ENCODE assay signal across 2 cellular contexts in genomic region chr21:41987310-41987709, GRCh38.
TF ChIP-seq lines count a peak whose summit lies in the region.

No MANE protein-coding gene starts in this region.

TF ChIP-seq in A549, 52 proteins besides CTCF, POLR2A, EP300 and RAD21:
- TF ChIP-seq BHLHE40 (IDR thresholded peaks at IDR 0.05; ENCODE audit: low read depth, low read length) (no peak), MAFK (IDR thresholded peaks at IDR 0.05; ENCODE audit: partially characterized antibody) (peak; percentile 77)

TF ChIP-seq in H1, 55 proteins besides CTCF, POLR2A, EP300 and RAD21:
- TF ChIP-seq SIX5 (IDR thresholded peaks at IDR 0.05; ENCODE audit: low read depth, low read length) = no peak
- TF ChIP-seq MAFK (IDR thresholded peaks at IDR 0.05; ENCODE audit: low read depth, low read length) = peak; percentile 29; the same call in 1 of the 2 replicates
